In the genomic region with DNA sequence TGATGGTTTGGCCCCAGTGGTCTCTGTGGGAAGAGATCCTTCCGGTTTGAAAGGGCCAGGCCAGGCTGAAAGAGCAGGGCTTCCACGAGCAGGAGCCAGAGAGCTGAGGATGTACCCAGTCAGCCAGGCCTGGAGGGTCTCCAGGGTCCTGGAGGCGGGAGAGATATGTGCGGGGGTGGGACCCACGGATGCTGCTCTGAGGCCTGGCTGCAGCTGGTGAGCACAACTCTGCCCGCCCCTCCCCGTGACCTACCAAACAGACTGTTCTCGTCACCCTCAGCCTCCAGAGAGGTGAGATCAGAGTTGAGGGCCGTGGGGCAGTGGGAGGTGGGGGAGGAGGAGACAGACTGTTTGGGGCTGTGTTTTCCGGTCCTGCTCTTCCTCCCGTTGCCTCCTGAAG, we compare ENCODE assay signal across 12 cellular contexts. TPM values are rescaled to one million over a fixed set of nuclear protein-coding genes. Genes with fewer than 3 reads are reported as not detected.
DNase-seq lines count a peak whose midpoint lies in the region; ATAC-seq and TF ChIP-seq lines count a peak whose summit lies in the region.
"Had no signal": no experiment of that assay in that cellular context is flagged by ENCODE, and none has a peak within 500 bp of the region (broad histone marks: within the 10 kb centered on the region; RNA-seq: fewer than 3 reads in every experiment).

No MANE protein-coding gene starts in this region.

- intact Hi-C loops in ovary (cut with DNase I): no loop called here

- TF ChIP-seq CTCF in AG04450 (IDR thresholded peaks at IDR 0.05; ENCODE audit: low read depth, low read length) (peak; percentile 41), Peyer's patch (IDR thresholded peaks at IDR 0.05) (no peak), cardiac muscle cell (IDR thresholded peaks at IDR 0.05; ENCODE audit: low read depth, low read length) (peak; percentile 26), ovary (IDR thresholded peaks at IDR 0.05) (peak in 2 of 3 donors; percentile 28 to 31)

- CTCF ChIA-PET in AG04450 (lab: Charles Lee): interaction anchor here (1.2 kb wide), 1 partner anchor 95 kb away, joined by 5 read pairs; no protein-coding TSS in a partner anchor

- H3K36me3 ChIP-seq in Peyer's patch (no peaks in the 10 kb centered on the region), cardiac muscle cell (no peaks in the 10 kb centered on the region), ovary (no peaks in the 10 kb centered on the region)
- H3K36me3 ChIP-seq: adrenal gland had no signal

- 0 to 14% (median 3%) methylated on average over 11 of the region's 11 CpGs for WGBS in ovary, 3 donors

- H3K4me3 ChIP-seq in AG04450 (ENCODE audit: low read depth, low read length) (no peak overlapping the region), Peyer's patch (no peak overlapping the region), cardiac muscle cell (no peak overlapping the region), ovary (no peak overlapping the region)
- H3K4me3 ChIP-seq: adrenal gland had no signal

- TF ChIP-seq POLR2A in Peyer's patch (IDR thresholded peaks at IDR 0.05) (no peak), ovary (IDR thresholded peaks at IDR 0.05) (peak; percentile 20)

- H3K4me1 ChIP-seq in Peyer's patch (peaks cover 0 to 36% (median 0%) of the 10 kb centered on the region in 4 donors), cardiac muscle cell (ENCODE audit: low read depth) (peaks cover 17% of the 10 kb centered on the region), ovary (ENCODE audit: insufficient read depth) (peaks cover 17% of the 10 kb centered on the region)

- H3K27ac ChIP-seq in AG04450 (ENCODE audit: low read depth, low read length) (peak overlapping the region; percentile 73), Peyer's patch (peak overlapping the region; percentile 32 to 51 (median 40)), cardiac muscle cell (no peak overlapping the region), ovary (peak overlapping the region; percentile 16 to 87)
- H3K27ac ChIP-seq: RWPE1 had no signal

- peak; percentile 22 for TF ChIP-seq EP300 in ovary (IDR thresholded peaks at IDR 0.05)

- no peaks in the 10 kb centered on the region; the same call in 1 of the 2 replicates for H3K9me3 ChIP-seq in AG04450 (ENCODE audit: control insufficient read depth, insufficient read depth, low read length)
- H3K9me3 ChIP-seq in Peyer's patch: no peaks in the 10 kb centered on the region
- no peaks in the 10 kb centered on the region for H3K9me3 ChIP-seq in cardiac muscle cell (ENCODE audit: low read depth)
- H3K9me3 ChIP-seq in ovary: no peaks in the 10 kb centered on the region
- H3K9me3 ChIP-seq: adrenal gland had no signal

- DNase-seq in AG04450 (ENCODE audit: low read depth, low spot score) (peak; percentile 86), Peyer's patch (peak in 2 of 3 donors; percentile 24 to 68), cardiac muscle cell (ENCODE audit: low read depth in 1 of 2, low spot score in 1 of 2) (peak in 1 of 2 donors; percentile 92), ovary (peak; percentile 92 to 97 (median 95)), T-helper 1 cell (no peak)
- DNase-seq in activated effector memory CD4-positive, alpha-beta T cell treated with Interleukin-2 at 50 U/mL for 16 hours: no peak
- DNase-seq: NCI-H345; stimulated activated CD4-positive, alpha-beta T cell treated with anti-CD3 and anti-CD28 coated beads, Interleukin-2, amount 100 ng/mL, for 48 hours had no signal

- no peaks in the 10 kb centered on the region for H3K27me3 ChIP-seq in AG04450 (ENCODE audit: control insufficient read depth, insufficient read depth, low read length)
- no peaks in the 10 kb centered on the region for H3K27me3 ChIP-seq in Peyer's patch
- no peaks in the 10 kb centered on the region for H3K27me3 ChIP-seq in cardiac muscle cell
- H3K27me3 ChIP-seq in ovary: no peaks in the 10 kb centered on the region
- H3K27me3 ChIP-seq: adrenal gland had no signal

- ATAC-seq in GM18502 (IDR thresholded peaks at IDR 0.05; ENCODE audit: poor library complexity, unreplicated experiment) (no peak), SK-N-SH treated with all-trans-retinoic acid at 6 μM for 48 hours (no peak)

- POLR2A ChIA-PET in AG04450 (lab: Yijun Ruan, JAX): interaction anchor here (0.9 to 1.0 kb wide), 2 partner anchors 37 to 105 kb away, joined by 3 to 4 read pairs; no protein-coding TSS in a partner anchor

TF ChIP-seq in SK-N-SH treated with all-trans-retinoic acid at 6 μM for 48 hours, 23 proteins besides CTCF, POLR2A, EP300 and RAD21:
- TF ChIP-seq ZFP30 (CRISPR knock-in tag; IDR thresholded peaks at IDR 0.05) (no peak), ZFP3 (CRISPR knock-in tag; IDR thresholded peaks at IDR 0.05) (no peak), CSDC2 (CRISPR knock-in tag; IDR thresholded peaks at IDR 0.05) (no peak), TOX (CRISPR knock-in tag; IDR thresholded peaks at IDR 0.05; ENCODE audit: borderline replicate concordance) (no peak), ZNF565 (CRISPR knock-in tag; conservative IDR thresholded peaks at IDR 0.05; ENCODE audit: low read depth) (no peak), TCF4 (CRISPR knock-in tag; IDR thresholded peaks at IDR 0.05; ENCODE audit: borderline replicate concordance) (no peak), SNAI2 (CRISPR knock-in tag; IDR thresholded peaks at IDR 0.05) (no peak)
- TF ChIP-seq, protein P1, sequence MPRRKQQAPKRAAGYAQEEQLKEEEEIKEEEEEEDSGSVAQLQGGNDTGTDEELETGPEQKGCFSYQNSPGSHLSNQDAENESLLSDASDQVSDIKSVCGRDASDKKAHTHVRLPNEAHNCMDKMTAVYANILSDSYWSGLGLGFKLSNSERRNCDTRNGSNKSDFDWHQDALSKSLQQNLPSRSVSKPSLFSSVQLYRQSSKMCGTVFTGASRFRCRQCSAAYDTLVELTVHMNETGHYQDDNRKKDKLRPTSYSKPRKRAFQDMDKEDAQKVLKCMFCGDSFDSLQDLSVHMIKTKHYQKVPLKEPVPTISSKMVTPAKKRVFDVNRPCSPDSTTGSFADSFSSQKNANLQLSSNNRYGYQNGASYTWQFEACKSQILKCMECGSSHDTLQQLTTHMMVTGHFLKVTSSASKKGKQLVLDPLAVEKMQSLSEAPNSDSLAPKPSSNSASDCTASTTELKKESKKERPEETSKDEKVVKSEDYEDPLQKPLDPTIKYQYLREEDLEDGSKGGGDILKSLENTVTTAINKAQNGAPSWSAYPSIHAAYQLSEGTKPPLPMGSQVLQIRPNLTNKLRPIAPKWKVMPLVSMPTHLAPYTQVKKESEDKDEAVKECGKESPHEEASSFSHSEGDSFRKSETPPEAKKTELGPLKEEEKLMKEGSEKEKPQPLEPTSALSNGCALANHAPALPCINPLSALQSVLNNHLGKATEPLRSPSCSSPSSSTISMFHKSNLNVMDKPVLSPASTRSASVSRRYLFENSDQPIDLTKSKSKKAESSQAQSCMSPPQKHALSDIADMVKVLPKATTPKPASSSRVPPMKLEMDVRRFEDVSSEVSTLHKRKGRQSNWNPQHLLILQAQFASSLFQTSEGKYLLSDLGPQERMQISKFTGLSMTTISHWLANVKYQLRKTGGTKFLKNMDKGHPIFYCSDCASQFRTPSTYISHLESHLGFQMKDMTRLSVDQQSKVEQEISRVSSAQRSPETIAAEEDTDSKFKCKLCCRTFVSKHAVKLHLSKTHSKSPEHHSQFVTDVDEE (CRISPR knock-in tag; IDR thresholded peaks at IDR 0.05): no peak
- TF ChIP-seq, protein P2, sequence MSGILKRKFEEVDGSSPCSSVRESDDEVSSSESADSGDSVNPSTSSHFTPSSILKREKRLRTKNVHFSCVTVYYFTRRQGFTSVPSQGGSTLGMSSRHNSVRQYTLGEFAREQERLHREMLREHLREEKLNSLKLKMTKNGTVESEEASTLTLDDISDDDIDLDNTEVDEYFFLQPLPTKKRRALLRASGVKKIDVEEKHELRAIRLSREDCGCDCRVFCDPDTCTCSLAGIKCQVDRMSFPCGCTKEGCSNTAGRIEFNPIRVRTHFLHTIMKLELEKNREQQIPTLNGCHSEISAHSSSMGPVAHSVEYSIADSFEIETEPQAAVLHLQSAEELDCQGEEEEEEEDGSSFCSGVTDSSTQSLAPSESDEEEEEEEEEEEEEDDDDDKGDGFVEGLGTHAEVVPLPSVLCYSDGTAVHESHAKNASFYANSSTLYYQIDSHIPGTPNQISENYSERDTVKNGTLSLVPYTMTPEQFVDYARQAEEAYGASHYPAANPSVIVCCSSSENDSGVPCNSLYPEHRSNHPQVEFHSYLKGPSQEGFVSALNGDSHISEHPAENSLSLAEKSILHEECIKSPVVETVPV (CRISPR knock-in tag; IDR thresholded peaks at IDR 0.05): no peak

RNA-seq across cellular contexts. Expression of a gene that starts 42.2 kb away (rescaled TPM):
- polyA plus RNA-seq in AG04450 (2011; rRNA removed) (37.0 and 76.4 TPM in 2 replicates), cardiac muscle cell (150 and 191 TPM in 2 replicates), ovary (10 to 100 TPM; 19.5 to 69.5 TPM)
- 78.8 and 114 TPM in 2 replicates for polyA minus RNA-seq in AG04450 (2011; rRNA and poly(A)+ RNA removed)
- total RNA-seq in Peyer's patch (10 to 100 TPM; 54.6 to 89.1 (median 83.6) TPM), cardiac muscle cell (160 and 202 TPM in 2 replicates), ovary (100 to 1,000 TPM in 2 of 7 donors, 10 to 100 TPM in 5; 54.6 to 175 (median 88.7) TPM)

RNA-seq across cellular contexts. Expression of a gene that starts 52.9 kb away (rescaled TPM):
- polyA plus RNA-seq in AG04450 (2011; rRNA removed): 10.4 and 11.8 TPM in 2 replicates
- polyA minus RNA-seq in AG04450 (2011; rRNA and poly(A)+ RNA removed): 10.9 and 13.9 TPM in 2 replicates
- 100 to 1,000 TPM in 1 of 4 donors, 10 to 100 TPM in 3; 37.5 to 144 (median 57.1) TPM for total RNA-seq in Peyer's patch
- total RNA-seq in cardiac muscle cell: 36.0 and 38.3 TPM in 2 replicates
- polyA plus RNA-seq in cardiac muscle cell: 21.9 and 34.2 TPM in 2 replicates
- total RNA-seq in ovary: 10 to 100 TPM; 11.9 to 36.0 (median 20.3) TPM
- 10 to 100 TPM in 1 of 2 donors, 1 to 10 TPM in 1; 7.6 to 19.3 TPM for polyA plus RNA-seq in ovary

Comparison
In these comparisons a context has a peak if more than half of its experiments do, and no peak if none do; other contexts are left out.
1. DNase-seq: peak in AG04450 (single experiment), Peyer's patch (2 of 3) and ovary (5 of 5); none in activated effector memory CD4-positive, alpha-beta T cell treated with Interleukin-2 at 50 U/mL for 16 hours (single experiment) and T-helper 1 cell (0 of 5).
2. CTCF ChIP-seq: peak in AG04450 (single experiment), cardiac muscle cell (single experiment) and ovary (2 of 3); none in Peyer's patch (0 of 6).